Comparison of ENCODE assay signal across 1 cellular context in the genomic region with DNA sequence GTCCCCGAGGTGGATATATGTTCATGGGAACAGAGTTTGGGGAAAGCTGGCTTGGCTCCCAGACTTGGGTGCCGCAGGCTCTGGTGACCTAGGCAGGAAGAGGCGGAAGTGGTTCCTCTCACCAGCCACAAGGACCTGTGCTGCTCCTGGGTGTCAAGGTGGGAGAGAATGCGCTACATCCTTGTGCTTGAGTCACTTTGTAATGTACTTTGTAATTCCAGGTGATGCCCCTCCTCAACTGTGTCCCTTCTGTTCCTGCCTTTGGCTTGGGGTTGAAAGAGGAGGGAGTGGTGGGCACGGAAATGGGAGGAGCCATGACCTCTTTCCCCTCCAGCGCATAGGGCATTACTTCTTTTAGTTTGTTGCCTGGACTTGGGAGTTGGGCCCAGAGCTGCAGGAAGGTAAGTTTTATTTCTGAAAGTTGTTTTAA.
TF ChIP-seq lines count a peak whose summit lies in the region.

No MANE protein-coding gene starts in this region.

TF ChIP-seq in WTC11, 78 proteins besides CTCF, POLR2A, EP300 and RAD21 (continued from another document):
- TF ChIP-seq, protein P1, sequence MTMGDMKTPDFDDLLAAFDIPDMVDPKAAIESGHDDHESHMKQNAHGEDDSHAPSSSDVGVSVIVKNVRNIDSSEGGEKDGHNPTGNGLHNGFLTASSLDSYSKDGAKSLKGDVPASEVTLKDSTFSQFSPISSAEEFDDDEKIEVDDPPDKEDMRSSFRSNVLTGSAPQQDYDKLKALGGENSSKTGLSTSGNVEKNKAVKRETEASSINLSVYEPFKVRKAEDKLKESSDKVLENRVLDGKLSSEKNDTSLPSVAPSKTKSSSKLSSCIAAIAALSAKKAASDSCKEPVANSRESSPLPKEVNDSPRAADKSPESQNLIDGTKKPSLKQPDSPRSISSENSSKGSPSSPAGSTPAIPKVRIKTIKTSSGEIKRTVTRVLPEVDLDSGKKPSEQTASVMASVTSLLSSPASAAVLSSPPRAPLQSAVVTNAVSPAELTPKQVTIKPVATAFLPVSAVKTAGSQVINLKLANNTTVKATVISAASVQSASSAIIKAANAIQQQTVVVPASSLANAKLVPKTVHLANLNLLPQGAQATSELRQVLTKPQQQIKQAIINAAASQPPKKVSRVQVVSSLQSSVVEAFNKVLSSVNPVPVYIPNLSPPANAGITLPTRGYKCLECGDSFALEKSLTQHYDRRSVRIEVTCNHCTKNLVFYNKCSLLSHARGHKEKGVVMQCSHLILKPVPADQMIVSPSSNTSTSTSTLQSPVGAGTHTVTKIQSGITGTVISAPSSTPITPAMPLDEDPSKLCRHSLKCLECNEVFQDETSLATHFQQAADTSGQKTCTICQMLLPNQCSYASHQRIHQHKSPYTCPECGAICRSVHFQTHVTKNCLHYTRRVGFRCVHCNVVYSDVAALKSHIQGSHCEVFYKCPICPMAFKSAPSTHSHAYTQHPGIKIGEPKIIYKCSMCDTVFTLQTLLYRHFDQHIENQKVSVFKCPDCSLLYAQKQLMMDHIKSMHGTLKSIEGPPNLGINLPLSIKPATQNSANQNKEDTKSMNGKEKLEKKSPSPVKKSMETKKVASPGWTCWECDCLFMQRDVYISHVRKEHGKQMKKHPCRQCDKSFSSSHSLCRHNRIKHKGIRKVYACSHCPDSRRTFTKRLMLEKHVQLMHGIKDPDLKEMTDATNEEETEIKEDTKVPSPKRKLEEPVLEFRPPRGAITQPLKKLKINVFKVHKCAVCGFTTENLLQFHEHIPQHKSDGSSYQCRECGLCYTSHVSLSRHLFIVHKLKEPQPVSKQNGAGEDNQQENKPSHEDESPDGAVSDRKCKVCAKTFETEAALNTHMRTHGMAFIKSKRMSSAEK (CRISPR knock-in tag; IDR thresholded peaks at IDR 0.05; ENCODE audit: borderline replicate concordance), result no peak
- no peak for TF ChIP-seq ZNF671 (CRISPR knock-in tag; IDR thresholded peaks at IDR 0.05)
- no peak for TF ChIP-seq NR2C2 (CRISPR knock-in tag; IDR thresholded peaks at IDR 0.05)
- TF ChIP-seq, protein P2, sequence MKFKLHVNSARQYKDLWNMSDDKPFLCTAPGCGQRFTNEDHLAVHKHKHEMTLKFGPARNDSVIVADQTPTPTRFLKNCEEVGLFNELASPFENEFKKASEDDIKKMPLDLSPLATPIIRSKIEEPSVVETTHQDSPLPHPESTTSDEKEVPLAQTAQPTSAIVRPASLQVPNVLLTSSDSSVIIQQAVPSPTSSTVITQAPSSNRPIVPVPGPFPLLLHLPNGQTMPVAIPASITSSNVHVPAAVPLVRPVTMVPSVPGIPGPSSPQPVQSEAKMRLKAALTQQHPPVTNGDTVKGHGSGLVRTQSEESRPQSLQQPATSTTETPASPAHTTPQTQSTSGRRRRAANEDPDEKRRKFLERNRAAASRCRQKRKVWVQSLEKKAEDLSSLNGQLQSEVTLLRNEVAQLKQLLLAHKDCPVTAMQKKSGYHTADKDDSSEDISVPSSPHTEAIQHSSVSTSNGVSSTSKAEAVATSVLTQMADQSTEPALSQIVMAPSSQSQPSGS (CRISPR knock-in tag; IDR thresholded peaks at IDR 0.05; ENCODE audit: borderline replicate concordance, low read depth), result no peak
- no peak for TF ChIP-seq SMAD4 (CRISPR knock-in tag; IDR thresholded peaks at IDR 0.05)
- no peak for TF ChIP-seq GRHL2 (CRISPR knock-in tag; IDR thresholded peaks at IDR 0.05; ENCODE audit: insufficient replicate concordance, severe bottlenecking)
- TF ChIP-seq MXD4 (CRISPR knock-in tag; IDR thresholded peaks at IDR 0.05; ENCODE audit: borderline replicate concordance), result no peak
- TF ChIP-seq GTF2I (CRISPR knock-in tag; conservative IDR thresholded peaks at IDR 0.05), result no peak
- TF ChIP-seq NFE2L1 (CRISPR knock-in tag; IDR thresholded peaks at IDR 0.05), result no peak
- TF ChIP-seq ZNF317 (CRISPR knock-in tag; IDR thresholded peaks at IDR 0.05; ENCODE audit: borderline replicate concordance, low read depth), result no peak
- TF ChIP-seq JAZF1 (CRISPR knock-in tag; IDR thresholded peaks at IDR 0.05), result no peak
- no peak for TF ChIP-seq ZNF232 (CRISPR knock-in tag; IDR thresholded peaks at IDR 0.05)
- TF ChIP-seq IRF2 (CRISPR knock-in tag; IDR thresholded peaks at IDR 0.05; ENCODE audit: borderline replicate concordance, low read depth), result no peak
